40 cellular contexts compared by ENCODE assay signal in the genomic region with DNA sequence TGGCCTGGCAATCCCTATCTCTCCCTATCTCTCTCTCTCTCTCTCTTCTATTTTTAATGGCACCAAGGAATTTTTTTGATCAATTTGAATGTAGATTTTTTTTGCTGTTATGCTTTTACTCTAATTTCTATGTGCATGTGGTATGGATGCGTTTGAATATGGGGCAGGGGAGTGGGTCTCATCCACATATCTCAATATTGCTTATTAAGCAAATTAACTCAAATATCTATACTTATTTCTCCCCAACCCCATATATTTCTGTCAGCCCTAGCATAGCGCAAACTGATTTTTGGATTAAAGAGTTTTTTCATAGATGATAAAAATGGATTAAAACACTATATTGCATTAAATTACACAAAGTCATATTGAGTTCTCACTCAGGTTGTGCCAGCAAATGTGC.
"Had no signal": no experiment of that assay in that cellular context is flagged by ENCODE, and none has a peak within 500 bp of the region (broad histone marks: within the 10 kb centered on the region; RNA-seq: fewer than 3 reads in every experiment).

No MANE protein-coding gene starts in this region.

- DNase-seq: activated effector memory CD4-positive, alpha-beta T cell treated with anti-CD3 and anti-CD28 coated beads, Interleukin-2, amount 50 U/mL, for 16 hours; activated effector memory CD4-positive, alpha-beta T cell treated with Interleukin-2 at 50 U/mL for 16 hours; activated gamma-delta T cell; activated gamma-delta T cell treated with Interleukin-2 at 50 U/mL for 16 hours; activated naive CD4-positive, alpha-beta T cell; activated naive CD4-positive, alpha-beta T cell treated with anti-CD3 and anti-CD28 coated beads for 36 hours; activated naive CD4-positive, alpha-beta T cell treated with anti-CD3 and anti-CD28 coated beads, Interleukin-2, amount 10 ng/mL, durations not matched to agents 7 days and 5 days; activated naive CD4-positive, alpha-beta T cell treated with anti-CD3 and anti-CD28 coated beads, Interleukin-2, amount 50 U/mL, for 16 hours; activated naive CD4-positive, alpha-beta T cell treated with Interleukin-2 at 50 U/mL for 16 hours; activated naive CD8-positive, alpha-beta T cell treated with anti-CD3 and anti-CD28 coated beads for 36 hours; activated naive CD8-positive, alpha-beta T cell treated with anti-CD3 and anti-CD28 coated beads, Interleukin-2, amount 10 ng/mL, durations not matched to agents 7 days and 5 days; activated naive CD8-positive, alpha-beta T cell treated with anti-CD3 and anti-CD28 coated beads, Interleukin-2, amount 50 U/mL, for 24 hours; activated T-cell treated with anti-CD3 and anti-CD28 coated beads, Interleukin-2, amount 50 U/mL, for 1 hour; activated T-cell treated with anti-CD3 and anti-CD28 coated beads, Interleukin-2, amount 50 U/mL, for 24 hours; activated T-cell treated with anti-CD3 and anti-CD28 coated beads, Interleukin-2, amount 50 U/mL, for 4 hours; activated T-cell treated with anti-CD3 and anti-CD28 coated beads, Interleukin-2, amount 50 U/mL, for 48 hours; activated T-cell treated with anti-CD3 and anti-CD28 coated beads, Interleukin-2, amount 50 U/mL, for 72 hours; adrenal gland; amniotic stem cell; amygdala; anterior cingulate cortex; aorta; body of pancreas; brain microvascular endothelial cell; caudate nucleus; central memory CD4-positive, alpha-beta T cell; cerebellar nuclear complex had no signal

- H3K27ac ChIP-seq: adrenal gland, ascending aorta, body of pancreas, brain microvascular endothelial cell, breast epithelium, cardiac muscle cell had no signal

- H3K27ac Mint-ChIP-seq: activated naive CD4-positive, alpha-beta T cell treated with anti-CD3 and anti-CD28 coated beads for 36 hours; activated naive CD4-positive, alpha-beta T cell treated with anti-CD3 and anti-CD28 coated beads, Interleukin-2, amount 10 ng/mL, durations not matched to agents 7 days and 5 days; activated naive CD4-positive, alpha-beta T cell treated with anti-CD3 and anti-CD28 coated beads, Interleukin-2, amount 50 U/mL, for 24 hours; activated naive CD4-positive, alpha-beta T cell treated with anti-CD3 and anti-CD28 coated beads, Interleukin-2, amount 50 U/mL, for 72 hours; activated naive CD8-positive, alpha-beta T cell; activated naive CD8-positive, alpha-beta T cell treated with anti-CD3 and anti-CD28 coated beads for 36 hours; activated naive CD8-positive, alpha-beta T cell treated with anti-CD3 and anti-CD28 coated beads, Interleukin-2, amount 10 ng/mL, durations not matched to agents 7 days and 5 days; activated naive CD8-positive, alpha-beta T cell treated with anti-CD3 and anti-CD28 coated beads, Interleukin-2, amount 50 U/mL, for 24 hours; activated T-cell treated with anti-CD3 and anti-CD28 coated beads, Interleukin-2, amount 50 U/mL, for 24 hours; activated T-cell treated with anti-CD3 and anti-CD28 coated beads, Interleukin-2, amount 50 U/mL, for 72 hours; activated T-helper 1 cell treated with anti-CD3 and anti-CD28 coated beads, Interleukin-12 subunit alpha, Interleukin-12 subunit beta, Interleukin-2, Interleukin-4 antibody, amounts not matched to agents 30 ng/mL and 10 ng/mL and 1 ng/mL, durations not matched to agents 14 hours and 24 hours and 36 hours; activated T-helper 17 cell treated with anti-CD3 and anti-CD28 coated beads, Interleukin-2, amount 50 U/mL, for 72 hours; activated T-helper 2 cell treated with anti-CD3 and anti-CD28 coated beads, Interferon-gamma antibody, Interleukin-2, Interleukin-4, amounts not matched to agents 10 μg/mL and 5 μg/mL and 100 μg/mL, durations not matched to agents 14 hours and 24 hours and 36 hours; brain had no signal

- H3K27me3 Mint-ChIP-seq: activated naive CD4-positive, alpha-beta T cell treated with anti-CD3 and anti-CD28 coated beads, Interleukin-2, amount 10 ng/mL, durations not matched to agents 7 days and 5 days; activated naive CD4-positive, alpha-beta T cell treated with anti-CD3 and anti-CD28 coated beads, Interleukin-2, amount 50 U/mL, for 24 hours; activated naive CD8-positive, alpha-beta T cell; activated naive CD8-positive, alpha-beta T cell treated with anti-CD3 and anti-CD28 coated beads for 36 hours; activated naive CD8-positive, alpha-beta T cell treated with anti-CD3 and anti-CD28 coated beads, Interleukin-2, amount 10 ng/mL, durations not matched to agents 7 days and 5 days; activated naive CD8-positive, alpha-beta T cell treated with anti-CD3 and anti-CD28 coated beads, Interleukin-2, amount 50 U/mL, for 24 hours; activated T-cell treated with anti-CD3 and anti-CD28 coated beads, Interleukin-2, amount 50 U/mL, for 24 hours; activated T-helper 17 cell treated with anti-CD3 and anti-CD28 coated beads, Interleukin-2, amount 50 U/mL, for 72 hours; brain; central memory CD8-positive, alpha-beta T cell had no signal

- H3K9me3 ChIP-seq: adrenal gland, ascending aorta, body of pancreas, breast epithelium had no signal

- H3K4me1 Mint-ChIP-seq: activated naive CD4-positive, alpha-beta T cell treated with anti-CD3 and anti-CD28 coated beads, Interleukin-2, amount 10 ng/mL, durations not matched to agents 7 days and 5 days; activated naive CD4-positive, alpha-beta T cell treated with anti-CD3 and anti-CD28 coated beads, Interleukin-2, amount 50 U/mL, for 24 hours; activated naive CD8-positive, alpha-beta T cell treated with anti-CD3 and anti-CD28 coated beads for 36 hours; activated naive CD8-positive, alpha-beta T cell treated with anti-CD3 and anti-CD28 coated beads, Interleukin-2, amount 10 ng/mL, durations not matched to agents 7 days and 5 days; activated naive CD8-positive, alpha-beta T cell treated with anti-CD3 and anti-CD28 coated beads, Interleukin-2, amount 50 U/mL, for 24 hours; activated T-helper 17 cell treated with anti-CD3 and anti-CD28 coated beads, Interleukin-2, amount 50 U/mL, for 72 hours; brain; central memory CD8-positive, alpha-beta T cell had no signal

- FAIRE-seq: astrocyte, bronchial epithelial cell had no signal

- H3K27me3 ChIP-seq: adrenal gland, ascending aorta, body of pancreas, brain microvascular endothelial cell, breast epithelium, cardiac muscle cell had no signal

- H3K36me3 Mint-ChIP-seq: activated naive CD4-positive, alpha-beta T cell treated with anti-CD3 and anti-CD28 coated beads, Interleukin-2, amount 10 ng/mL, durations not matched to agents 7 days and 5 days; activated naive CD4-positive, alpha-beta T cell treated with anti-CD3 and anti-CD28 coated beads, Interleukin-2, amount 50 U/mL, for 24 hours; activated naive CD8-positive, alpha-beta T cell; activated naive CD8-positive, alpha-beta T cell treated with anti-CD3 and anti-CD28 coated beads for 36 hours; activated naive CD8-positive, alpha-beta T cell treated with anti-CD3 and anti-CD28 coated beads, Interleukin-2, amount 10 ng/mL, durations not matched to agents 7 days and 5 days had no signal

- ATAC-seq: activated naive CD4-positive, alpha-beta T cell treated with anti-CD3 and anti-CD28 coated beads, Interleukin-2, amount 50 U/mL, for 72 hours; activated naive CD8-positive, alpha-beta T cell treated with anti-CD3 and anti-CD28 coated beads, Interleukin-2, amount 50 U/mL, for 24 hours; activated T-cell treated with anti-CD3 and anti-CD28 coated beads, Interleukin-2, amount 50 U/mL, for 4 hours; activated T-cell treated with anti-CD3 and anti-CD28 coated beads, Interleukin-2, amount 50 U/mL, for 72 hours; activated T-helper 17 cell treated with anti-CD3 and anti-CD28 coated beads, Interleukin-2, amount 50 U/mL, for 72 hours; body of pancreas had no signal

- H3K36me3 ChIP-seq: adrenal gland, ascending aorta, brain microvascular endothelial cell, breast epithelium, cardiac muscle cell had no signal

- H3K4me3 Mint-ChIP-seq: activated naive CD4-positive, alpha-beta T cell treated with anti-CD3 and anti-CD28 coated beads for 36 hours; activated naive CD4-positive, alpha-beta T cell treated with anti-CD3 and anti-CD28 coated beads, Interleukin-2, amount 10 ng/mL, durations not matched to agents 7 days and 5 days; activated naive CD4-positive, alpha-beta T cell treated with anti-CD3 and anti-CD28 coated beads, Interleukin-2, amount 50 U/mL, for 24 hours; activated naive CD8-positive, alpha-beta T cell; activated naive CD8-positive, alpha-beta T cell treated with anti-CD3 and anti-CD28 coated beads for 36 hours; activated naive CD8-positive, alpha-beta T cell treated with anti-CD3 and anti-CD28 coated beads, Interleukin-2, amount 10 ng/mL, durations not matched to agents 7 days and 5 days; activated naive CD8-positive, alpha-beta T cell treated with anti-CD3 and anti-CD28 coated beads, Interleukin-2, amount 50 U/mL, for 24 hours; activated T-cell treated with anti-CD3 and anti-CD28 coated beads, Interleukin-2, amount 50 U/mL, for 24 hours; activated T-cell treated with anti-CD3 and anti-CD28 coated beads, Interleukin-2, amount 50 U/mL, for 4 hours; activated T-cell treated with anti-CD3 and anti-CD28 coated beads, Interleukin-2, amount 50 U/mL, for 72 hours; activated T-helper 1 cell treated with anti-CD3 and anti-CD28 coated beads, Interleukin-12 subunit alpha, Interleukin-12 subunit beta, Interleukin-2, Interleukin-4 antibody, amounts not matched to agents 30 ng/mL and 10 ng/mL and 1 ng/mL, durations not matched to agents 14 hours and 24 hours and 36 hours; activated T-helper 17 cell treated with anti-CD3 and anti-CD28 coated beads, Interleukin-2, amount 50 U/mL, for 72 hours; brain; central memory CD8-positive, alpha-beta T cell had no signal

- H3K4me1 ChIP-seq: adrenal gland, ascending aorta, body of pancreas, breast epithelium had no signal

- H3K4me3 ChIP-seq: adrenal gland, ascending aorta, body of pancreas, breast epithelium, cardiac muscle cell had no signal
